In genomic region chr6:169292340-169293124, GRCh38 we compare ENCODE assay signal across 1 cellular context.
A peak's percentile ranks its signal among the peaks of the same experiment; 100 is the strongest.
TF ChIP-seq lines count a peak whose summit lies in the region.

No MANE protein-coding gene starts in this region.

TF ChIP-seq in HepG2, 621 proteins besides CTCF, POLR2A, EP300 and RAD21 (continued from another document and continues in another):
- TF ChIP-seq, protein P1, sequence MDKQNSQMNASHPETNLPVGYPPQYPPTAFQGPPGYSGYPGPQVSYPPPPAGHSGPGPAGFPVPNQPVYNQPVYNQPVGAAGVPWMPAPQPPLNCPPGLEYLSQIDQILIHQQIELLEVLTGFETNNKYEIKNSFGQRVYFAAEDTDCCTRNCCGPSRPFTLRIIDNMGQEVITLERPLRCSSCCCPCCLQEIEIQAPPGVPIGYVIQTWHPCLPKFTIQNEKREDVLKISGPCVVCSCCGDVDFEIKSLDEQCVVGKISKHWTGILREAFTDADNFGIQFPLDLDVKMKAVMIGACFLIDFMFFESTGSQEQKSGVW (CRISPR knock-in tag; IDR thresholded peaks at IDR 0.05; ENCODE audit: borderline replicate concordance): no peak
- TF ChIP-seq ZNF121 (CRISPR knock-in tag; IDR thresholded peaks at IDR 0.05): peak; percentile 41; the same call in 1 of the 2 replicates
- peak; percentile 97 for TF ChIP-seq ZGPAT (CRISPR knock-in tag; IDR thresholded peaks at IDR 0.05)
- no peak for TF ChIP-seq CHCHD3 (CRISPR knock-in tag; IDR thresholded peaks at IDR 0.05)
- TF ChIP-seq ZKSCAN1 (IDR thresholded peaks at IDR 0.05; ENCODE audit: low read length): no peak
- TF ChIP-seq STAG1 (CRISPR knock-in tag; IDR thresholded peaks at IDR 0.05): peak; percentile 15
- TF ChIP-seq JARID2 (CRISPR knock-in tag; IDR thresholded peaks at IDR 0.05; ENCODE audit: insufficient replicate concordance): no peak
- peak; percentile 92 for TF ChIP-seq HNF1B (CRISPR knock-in tag; IDR thresholded peaks at IDR 0.05)
- TF ChIP-seq PLRG1 (conservative IDR thresholded peaks at IDR 0.05): no peak
- TF ChIP-seq, protein P2, sequence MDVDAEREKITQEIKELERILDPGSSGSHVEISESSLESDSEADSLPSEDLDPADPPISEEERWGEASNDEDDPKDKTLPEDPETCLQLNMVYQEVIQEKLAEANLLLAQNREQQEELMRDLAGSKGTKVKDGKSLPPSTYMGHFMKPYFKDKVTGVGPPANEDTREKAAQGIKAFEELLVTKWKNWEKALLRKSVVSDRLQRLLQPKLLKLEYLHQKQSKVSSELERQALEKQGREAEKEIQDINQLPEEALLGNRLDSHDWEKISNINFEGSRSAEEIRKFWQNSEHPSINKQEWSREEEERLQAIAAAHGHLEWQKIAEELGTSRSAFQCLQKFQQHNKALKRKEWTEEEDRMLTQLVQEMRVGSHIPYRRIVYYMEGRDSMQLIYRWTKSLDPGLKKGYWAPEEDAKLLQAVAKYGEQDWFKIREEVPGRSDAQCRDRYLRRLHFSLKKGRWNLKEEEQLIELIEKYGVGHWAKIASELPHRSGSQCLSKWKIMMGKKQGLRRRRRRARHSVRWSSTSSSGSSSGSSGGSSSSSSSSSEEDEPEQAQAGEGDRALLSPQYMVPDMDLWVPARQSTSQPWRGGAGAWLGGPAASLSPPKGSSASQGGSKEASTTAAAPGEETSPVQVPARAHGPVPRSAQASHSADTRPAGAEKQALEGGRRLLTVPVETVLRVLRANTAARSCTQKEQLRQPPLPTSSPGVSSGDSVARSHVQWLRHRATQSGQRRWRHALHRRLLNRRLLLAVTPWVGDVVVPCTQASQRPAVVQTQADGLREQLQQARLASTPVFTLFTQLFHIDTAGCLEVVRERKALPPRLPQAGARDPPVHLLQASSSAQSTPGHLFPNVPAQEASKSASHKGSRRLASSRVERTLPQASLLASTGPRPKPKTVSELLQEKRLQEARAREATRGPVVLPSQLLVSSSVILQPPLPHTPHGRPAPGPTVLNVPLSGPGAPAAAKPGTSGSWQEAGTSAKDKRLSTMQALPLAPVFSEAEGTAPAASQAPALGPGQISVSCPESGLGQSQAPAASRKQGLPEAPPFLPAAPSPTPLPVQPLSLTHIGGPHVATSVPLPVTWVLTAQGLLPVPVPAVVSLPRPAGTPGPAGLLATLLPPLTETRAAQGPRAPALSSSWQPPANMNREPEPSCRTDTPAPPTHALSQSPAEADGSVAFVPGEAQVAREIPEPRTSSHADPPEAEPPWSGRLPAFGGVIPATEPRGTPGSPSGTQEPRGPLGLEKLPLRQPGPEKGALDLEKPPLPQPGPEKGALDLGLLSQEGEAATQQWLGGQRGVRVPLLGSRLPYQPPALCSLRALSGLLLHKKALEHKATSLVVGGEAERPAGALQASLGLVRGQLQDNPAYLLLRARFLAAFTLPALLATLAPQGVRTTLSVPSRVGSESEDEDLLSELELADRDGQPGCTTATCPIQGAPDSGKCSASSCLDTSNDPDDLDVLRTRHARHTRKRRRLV (CRISPR knock-in tag; IDR thresholded peaks at IDR 0.05): 0 out of 2 replicates have a peak, but pooled peaks have one; percentile 22
- peak; percentile 78 for TF ChIP-seq ESRRA (CRISPR knock-in tag; IDR thresholded peaks at IDR 0.05; ENCODE audit: low read depth)
- peak; percentile 49; the same call in 1 of the 2 replicates for TF ChIP-seq ZNF24 (IDR thresholded peaks at IDR 0.05)
- TF ChIP-seq ZNF784 (CRISPR knock-in tag; IDR thresholded peaks at IDR 0.05; ENCODE audit: borderline replicate concordance): no peak
- no peak for TF ChIP-seq SP140L (CRISPR knock-in tag; IDR thresholded peaks at IDR 0.05; ENCODE audit: borderline replicate concordance)
- TF ChIP-seq, protein P3, sequence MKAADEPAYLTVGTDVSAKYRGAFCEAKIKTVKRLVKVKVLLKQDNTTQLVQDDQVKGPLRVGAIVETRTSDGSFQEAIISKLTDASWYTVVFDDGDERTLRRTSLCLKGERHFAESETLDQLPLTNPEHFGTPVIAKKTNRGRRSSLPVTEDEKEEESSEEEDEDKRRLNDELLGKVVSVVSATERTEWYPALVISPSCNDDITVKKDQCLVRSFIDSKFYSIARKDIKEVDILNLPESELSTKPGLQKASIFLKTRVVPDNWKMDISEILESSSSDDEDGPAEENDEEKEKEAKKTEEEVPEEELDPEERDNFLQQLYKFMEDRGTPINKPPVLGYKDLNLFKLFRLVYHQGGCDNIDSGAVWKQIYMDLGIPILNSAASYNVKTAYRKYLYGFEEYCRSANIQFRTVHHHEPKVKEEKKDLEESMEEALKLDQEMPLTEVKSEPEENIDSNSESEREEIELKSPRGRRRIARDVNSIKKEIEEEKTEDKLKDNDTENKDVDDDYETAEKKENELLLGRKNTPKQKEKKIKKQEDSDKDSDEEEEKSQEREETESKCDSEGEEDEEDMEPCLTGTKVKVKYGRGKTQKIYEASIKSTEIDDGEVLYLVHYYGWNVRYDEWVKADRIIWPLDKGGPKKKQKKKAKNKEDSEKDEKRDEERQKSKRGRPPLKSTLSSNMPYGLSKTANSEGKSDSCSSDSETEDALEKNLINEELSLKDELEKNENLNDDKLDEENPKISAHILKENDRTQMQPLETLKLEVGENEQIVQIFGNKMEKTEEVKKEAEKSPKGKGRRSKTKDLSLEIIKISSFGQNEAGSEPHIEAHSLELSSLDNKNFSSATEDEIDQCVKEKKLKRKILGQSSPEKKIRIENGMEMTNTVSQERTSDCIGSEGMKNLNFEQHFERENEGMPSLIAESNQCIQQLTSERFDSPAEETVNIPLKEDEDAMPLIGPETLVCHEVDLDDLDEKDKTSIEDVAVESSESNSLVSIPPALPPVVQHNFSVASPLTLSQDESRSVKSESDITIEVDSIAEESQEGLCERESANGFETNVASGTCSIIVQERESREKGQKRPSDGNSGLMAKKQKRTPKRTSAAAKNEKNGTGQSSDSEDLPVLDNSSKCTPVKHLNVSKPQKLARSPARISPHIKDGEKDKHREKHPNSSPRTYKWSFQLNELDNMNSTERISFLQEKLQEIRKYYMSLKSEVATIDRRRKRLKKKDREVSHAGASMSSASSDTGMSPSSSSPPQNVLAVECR (CRISPR knock-in tag; IDR thresholded peaks at IDR 0.05; ENCODE audit: borderline replicate concordance): peak; percentile 54; the same call in 1 of the 2 replicates
- peak; percentile 48 to 99; a peak in 2 of 4 replicates for TF ChIP-seq ATF4 (CRISPR knock-in tag; IDR thresholded peaks at IDR 0.05)
- peak; percentile 86 for TF ChIP-seq HDAC1 (CRISPR knock-in tag; IDR thresholded peaks at IDR 0.05)
- TF ChIP-seq ARNTL (CRISPR knock-in tag; IDR thresholded peaks at IDR 0.05): 0 out of 2 replicates have a peak, but pooled peaks have one; percentile 20
- TF ChIP-seq, protein P4, sequence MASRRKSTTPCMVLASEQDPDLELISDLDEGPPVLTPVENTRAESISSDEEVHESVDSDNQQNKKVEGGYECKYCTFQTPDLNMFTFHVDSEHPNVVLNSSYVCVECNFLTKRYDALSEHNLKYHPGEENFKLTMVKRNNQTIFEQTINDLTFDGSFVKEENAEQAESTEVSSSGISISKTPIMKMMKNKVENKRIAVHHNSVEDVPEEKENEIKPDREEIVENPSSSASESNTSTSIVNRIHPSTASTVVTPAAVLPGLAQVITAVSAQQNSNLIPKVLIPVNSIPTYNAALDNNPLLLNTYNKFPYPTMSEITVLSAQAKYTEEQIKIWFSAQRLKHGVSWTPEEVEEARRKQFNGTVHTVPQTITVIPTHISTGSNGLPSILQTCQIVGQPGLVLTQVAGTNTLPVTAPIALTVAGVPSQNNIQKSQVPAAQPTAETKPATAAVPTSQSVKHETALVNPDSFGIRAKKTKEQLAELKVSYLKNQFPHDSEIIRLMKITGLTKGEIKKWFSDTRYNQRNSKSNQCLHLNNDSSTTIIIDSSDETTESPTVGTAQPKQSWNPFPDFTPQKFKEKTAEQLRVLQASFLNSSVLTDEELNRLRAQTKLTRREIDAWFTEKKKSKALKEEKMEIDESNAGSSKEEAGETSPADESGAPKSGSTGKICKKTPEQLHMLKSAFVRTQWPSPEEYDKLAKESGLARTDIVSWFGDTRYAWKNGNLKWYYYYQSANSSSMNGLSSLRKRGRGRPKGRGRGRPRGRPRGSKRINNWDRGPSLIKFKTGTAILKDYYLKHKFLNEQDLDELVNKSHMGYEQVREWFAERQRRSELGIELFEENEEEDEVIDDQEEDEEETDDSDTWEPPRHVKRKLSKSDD (CRISPR knock-in tag; IDR thresholded peaks at IDR 0.05; ENCODE audit: low read depth): peak; percentile 64; the same call in 1 of the 2 replicates
- peak; percentile 81 for TF ChIP-seq ARID3A (IDR thresholded peaks at IDR 0.05; ENCODE audit: low read depth, low read length)
- TF ChIP-seq TBX2 (CRISPR knock-in tag; IDR thresholded peaks at IDR 0.05; ENCODE audit: borderline replicate concordance): peak; percentile 92
- peak; percentile 99 for TF ChIP-seq SIX1 (CRISPR knock-in tag; IDR thresholded peaks at IDR 0.05; ENCODE audit: borderline replicate concordance)
- TF ChIP-seq, protein P5, sequence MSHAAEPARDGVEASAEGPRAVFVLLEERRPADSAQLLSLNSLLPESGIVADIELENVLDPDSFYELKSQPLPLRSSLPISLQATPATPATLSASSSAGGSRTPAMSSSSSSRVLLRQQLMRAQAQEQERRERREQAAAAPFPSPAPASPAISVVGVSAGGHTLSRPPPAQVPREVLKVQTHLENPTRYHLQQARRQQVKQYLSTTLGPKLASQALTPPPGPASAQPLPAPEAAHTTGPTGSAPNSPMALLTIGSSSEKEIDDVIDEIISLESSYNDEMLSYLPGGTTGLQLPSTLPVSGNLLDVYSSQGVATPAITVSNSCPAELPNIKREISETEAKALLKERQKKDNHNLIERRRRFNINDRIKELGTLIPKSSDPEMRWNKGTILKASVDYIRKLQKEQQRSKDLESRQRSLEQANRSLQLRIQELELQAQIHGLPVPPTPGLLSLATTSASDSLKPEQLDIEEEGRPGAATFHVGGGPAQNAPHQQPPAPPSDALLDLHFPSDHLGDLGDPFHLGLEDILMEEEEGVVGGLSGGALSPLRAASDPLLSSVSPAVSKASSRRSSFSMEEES (CRISPR knock-in tag; IDR thresholded peaks at IDR 0.05): peak; percentile 89
- peak; percentile 95; the same call in 1 of the 2 replicates for TF ChIP-seq MED13 (CRISPR knock-in tag; IDR thresholded peaks at IDR 0.05)
- TF ChIP-seq ATF7 (IDR thresholded peaks at IDR 0.05): peak; percentile 70; the same call in 1 of the 2 replicates
- peak; percentile 97 for TF ChIP-seq ATF7 (CRISPR knock-in tag; IDR thresholded peaks at IDR 0.05)
- peak; percentile 80; the same call in 1 of the 2 replicates for TF ChIP-seq MYC (CRISPR knock-in tag; IDR thresholded peaks at IDR 0.05; ENCODE audit: borderline replicate concordance)
- TF ChIP-seq KMT2B (CRISPR knock-in tag; IDR thresholded peaks at IDR 0.05): peak; percentile 73
- no peak for TF ChIP-seq HMGA1 (CRISPR knock-in tag; conservative IDR thresholded peaks at IDR 0.05)
- no peak for TF ChIP-seq MBD4 (IDR thresholded peaks at IDR 0.05; ENCODE audit: borderline replicate concordance, low read length)
- peak; percentile 72; the same call in 1 of the 2 replicates for TF ChIP-seq ZNF335 (CRISPR knock-in tag; IDR thresholded peaks at IDR 0.05)
- no peak; the same call in 1 of the 2 replicates for TF ChIP-seq HINFP (CRISPR knock-in tag; IDR thresholded peaks at IDR 0.05; ENCODE audit: low read depth)
